ENCODE assay signal across 21 cellular contexts in genomic region chr3:72398781-72399180, GRCh38. TPM values are rescaled to one million over a fixed set of nuclear protein-coding genes. Genes with fewer than 3 reads are reported as not detected.
DNase-seq lines count a peak whose midpoint lies in the region; ATAC-seq, FAIRE-seq and TF ChIP-seq lines count a peak whose summit lies in the region.
"Had no signal": no experiment of that assay in that cellular context is flagged by ENCODE, and none has a peak within 500 bp of the region (broad histone marks: within the 10 kb centered on the region; RNA-seq: fewer than 3 reads in every experiment).

No MANE protein-coding gene starts in this region.

- POLR2A ChIA-PET in K562 (lab: Yijun Ruan, JAX): no interaction called here

- H4K12ac ChIP-seq in trophoblast cell (ENCODE audit: low read depth, low read length): no peak overlapping the region

- in situ Hi-C loops in K562 (cut with MboI) (no loop called here), transverse colon (cut with MboI; ENCODE audit: low pct_ligation_motif_present in 1 of 4, low pct_unique_long_range_greater_than_20kb in 1 of 4, low sequenced_read_pairs in 3 of 4) (no loop called here)

- TF ChIP-seq EP300 in K562 (IDR thresholded peaks at IDR 0.05; ENCODE audit: low read length) (no peak), transverse colon (IDR thresholded peaks at IDR 0.05; ENCODE audit: low read depth) (no peak)

- CTCF ChIA-PET in K562 (lab: Yijun Ruan, JAX; ENCODE audit: low intra/inter-chr PET ratio): no interaction called here

- TF ChIP-seq CTCF in K562 (IDR thresholded peaks at IDR 0.05 in 2 of 3, conservative IDR thresholded peaks at IDR 0.05 in 1 of 3; ENCODE audit: insufficient read depth in 2 of 3, low read depth in 1 of 3, low read length in 3 of 3): no peak
- TF ChIP-seq CTCF in transverse colon (IDR thresholded peaks at IDR 0.05): no peak

- peaks cover 0 to 4% of the 10 kb centered on the region in 2 experiments; a peak in 2 of 5 replicates for H3K4me1 ChIP-seq in K562 (replicated peaks in 1 of 2; ENCODE audit: control insufficient read depth in 2 of 2, insufficient read depth in 2 of 2, low read length in 2 of 2)
- no peaks in the 10 kb centered on the region for H3K4me1 ChIP-seq in trophoblast cell (ENCODE audit: control insufficient read depth in 1 of 2, insufficient read depth in 2 of 2, low read length in 2 of 2)
- H3K4me1 ChIP-seq in transverse colon: peaks cover 0 to 33% (median 4%) of the 10 kb centered on the region in 4 donors

- H3K9ac ChIP-seq in K562 (ENCODE audit: insufficient read depth in 1 of 2, low read depth in 2 of 2, low read length in 2 of 2) (no peak overlapping the region), trophoblast cell (ENCODE audit: low read length) (no peak overlapping the region)
- H3K9ac ChIP-seq: GM23248 had no signal

- H3K9me3 ChIP-seq in K562 (replicated peaks; ENCODE audit: control insufficient read depth, insufficient read depth, low read depth, low read length) (no peaks in the 10 kb centered on the region), trophoblast cell (ENCODE audit: insufficient read depth, low read depth, low read length) (no peaks in the 10 kb centered on the region), transverse colon (no peaks in the 10 kb centered on the region)
- H3K9me3 ChIP-seq: A549 had no signal

- H3K4me2 ChIP-seq in K562 (ENCODE audit: insufficient read depth, low read length): no peak overlapping the region
- no peak overlapping the region for H3K4me2 ChIP-seq in trophoblast cell (ENCODE audit: low read length)
- H3K4me2 ChIP-seq: A549 had no signal

- H4K91ac ChIP-seq in trophoblast cell (ENCODE audit: low read depth, low read length): no peak overlapping the region

- FAIRE-seq in K562 (lab: Jason Lieb, UNC): peak; percentile 48
- FAIRE-seq: A549, G401.6, GM12892, H1 had no signal

- H2BK120ac ChIP-seq in trophoblast cell (ENCODE audit: insufficient read depth, low read length, poor library complexity): no peak overlapping the region

- WGBS in K562 (ENCODE audit: insufficient coverage, low coverage, missing lambda C conversion rate): 55% methylated on average over 3 of the region's 3 CpGs
- no CpG with 5 or more reads among the region's 3 CpGs for WGBS in trophoblast cell (ENCODE audit: extremely low coverage, insufficient coverage, insufficient read length)
- WGBS in transverse colon (ENCODE audit: low coverage in 1 of 2), 2 donors: 70% methylated on average over 3 of the region's 3 CpGs; no CpG with 5 or more reads in 1 of the 2 donors

- intact Hi-C loops in K562 (cut with micrococcal nuclease) (no loop called here), transverse colon (cut with DNase I; ENCODE audit: low total_unique reads) (no loop called here)

- BruUV-seq in K562 (replicated peaks; lab: Mats Ljungman, UMichigan): no TSS peak

- H3K18ac ChIP-seq in trophoblast cell (ENCODE audit: low read length): no peak overlapping the region

- H3K27ac ChIP-seq in K562 (ENCODE audit: extremely low read depth, low read depth, low read length): no peak overlapping the region
- H3K27ac ChIP-seq in trophoblast cell (ENCODE audit: low read depth, low read length): no peak overlapping the region
- H3K27ac ChIP-seq in transverse colon: no peak overlapping the region
- H3K27ac ChIP-seq: A549, GM23248 had no signal

- H3K14ac ChIP-seq in trophoblast cell (ENCODE audit: low read length): no peak overlapping the region

- H3K79me2 ChIP-seq in K562 (ENCODE audit: control insufficient read depth, insufficient read depth, low read length) (peaks cover 99% of the 10 kb centered on the region), trophoblast cell (ENCODE audit: control insufficient read depth, insufficient read depth, low read length, poor library complexity) (peaks cover 11% of the 10 kb centered on the region)

- H4K20me1 ChIP-seq in K562 (replicated peaks; ENCODE audit: control insufficient read depth, insufficient read depth, low read length): peaks cover 50% of the 10 kb centered on the region

- H3K27me3 ChIP-seq in K562 (ENCODE audit: control insufficient read depth in 2 of 2, insufficient read depth in 2 of 2, low read length in 2 of 2) (no peaks in the 10 kb centered on the region), trophoblast cell (ENCODE audit: insufficient read depth, low read length) (no peaks in the 10 kb centered on the region), transverse colon (no peaks in the 10 kb centered on the region)

- H3K4ac ChIP-seq in trophoblast cell (ENCODE audit: low read depth, low read length): peak overlapping the region; percentile 64

- no peak overlapping the region for H2BK12ac ChIP-seq in trophoblast cell (ENCODE audit: low read length)

- peaks cover 8% of the 10 kb centered on the region; the same call in 1 of the 3 replicates for H3K36me3 ChIP-seq in K562 (ENCODE audit: control insufficient read depth, insufficient read depth, low read length)
- no peaks in the 10 kb centered on the region for H3K36me3 ChIP-seq in trophoblast cell (ENCODE audit: control insufficient read depth in 1 of 2, insufficient read depth in 2 of 2, low read length in 2 of 2)
- H3K36me3 ChIP-seq in transverse colon: no peaks in the 10 kb centered on the region

- TF ChIP-seq POLR2A in K562 (conservative IDR thresholded peaks at IDR 0.05): no peak
- no peak for TF ChIP-seq POLR2A in transverse colon (IDR thresholded peaks at IDR 0.05)

- no peak overlapping the region for H2BK5ac ChIP-seq in trophoblast cell (ENCODE audit: low read depth, low read length, poor library complexity)

- H3K4me3 ChIP-seq in K562 (no peak overlapping the region), trophoblast cell (ENCODE audit: low read depth, low read length) (no peak overlapping the region), transverse colon (no peak overlapping the region)
- H3K4me3 ChIP-seq: A549, GM23248 had no signal

- peak; percentile 41 for DNase-seq in NCI-H82 (lab: John Stamatoyannopoulos, UW)
- no peak for DNase-seq in NCI-H82 treated with DMSO at 0.1 percent for 48 hours (lab: John Stamatoyannopoulos, UW; ENCODE audit: unreplicated experiment)
- no peak for DNase-seq in K562 (ENCODE audit: extremely low read depth in 1 of 4, low spot score in 3 of 4)
- no peak for DNase-seq in trophoblast cell
- no peak for DNase-seq in transverse colon
- DNase-seq in AG20443 (ENCODE audit: low spot score): no peak
- DNase-seq: 8988T; ACHN; C1 segment of cervical spinal cord; CD4-positive, CD25-positive, alpha-beta regulatory T cell; CD8-positive, alpha-beta T cell; DMS153; DND-41; GM23248; H7; HCEC 1CT had no signal

- H3K9me1 ChIP-seq in K562 (ENCODE audit: control insufficient read depth, insufficient read depth, low read length): no peaks in the 10 kb centered on the region

- ATAC-seq in K562 (no peak), GM19395 (IDR thresholded peaks at IDR 0.05; ENCODE audit: unreplicated experiment) (no peak)
- ATAC-seq: A549; CD8-positive, alpha-beta T cell had no signal

- no peak overlapping the region for H3K23ac ChIP-seq in trophoblast cell (ENCODE audit: low read length)

- H4K8ac ChIP-seq in trophoblast cell (ENCODE audit: low read depth, low read length): no peak overlapping the region

- no peak for TF ChIP-seq RAD21 in K562 (CRISPR knock-in tag; conservative IDR thresholded peaks at IDR 0.05 in 1 of 2, IDR thresholded peaks at IDR 0.05 in 1 of 2)

- H2AK5ac ChIP-seq in trophoblast cell (ENCODE audit: low read length): no peak overlapping the region

- H2AFZ ChIP-seq in K562 (ENCODE audit: low read depth, low read length): no peak overlapping the region
- H2AFZ ChIP-seq in trophoblast cell (ENCODE audit: insufficient read depth, low read length, poor library complexity): no peak overlapping the region
- H2AFZ ChIP-seq: GM23248 had no signal

- H3K79me1 ChIP-seq in trophoblast cell (ENCODE audit: low read length): no peaks in the 10 kb centered on the region

TF ChIP-seq in K562, 482 proteins besides CTCF, POLR2A, EP300 and RAD21 (continues in another document):
- TF ChIP-seq SAP30 (IDR thresholded peaks at IDR 0.05; ENCODE audit: borderline replicate concordance, insufficient read depth, low read depth, low read length, poor library complexity, severe bottlenecking): no peak
- no peak for TF ChIP-seq ZFP1 (CRISPR knock-in tag; IDR thresholded peaks at IDR 0.05)
- TF ChIP-seq ZNF764 (CRISPR knock-in tag; IDR thresholded peaks at IDR 0.05; ENCODE audit: low read depth): no peak
- no peak for TF ChIP-seq SRSF1 (IDR thresholded peaks at IDR 0.05; ENCODE audit: low read depth, low read length)
- no peak for TF ChIP-seq KAT7 (CRISPR knock-in tag; IDR thresholded peaks at IDR 0.05; ENCODE audit: borderline replicate concordance)
- TF ChIP-seq POLR2H (tag; IDR thresholded peaks at IDR 0.05; ENCODE audit: low read depth): no peak
- no peak for TF ChIP-seq CEBPB (tag; IDR thresholded peaks at IDR 0.05)
- no peak for TF ChIP-seq EGR1 (conservative IDR thresholded peaks at IDR 0.05)
- TF ChIP-seq SETDB1 (IDR thresholded peaks at IDR 0.05; ENCODE audit: low read length): no peak
- TF ChIP-seq CBFA2T2 (conservative IDR thresholded peaks at IDR 0.05): no peak
- no peak for TF ChIP-seq ZKSCAN3 (CRISPR knock-in tag; IDR thresholded peaks at IDR 0.05)
- no peak for TF ChIP-seq SNAPC5 (CRISPR knock-in tag; IDR thresholded peaks at IDR 0.05)

RNA-seq across cellular contexts. Expression of gene RYBP, which starts 47.6 kb away (rescaled TPM):
- 4.0 and 11.2 TPM in 2 replicates for total RNA-seq in K562 (2011; cell fraction: chromatin; rRNA removed; ENCODE audit: low replicate concordance)
- total RNA-seq in K562 (2011; cell fraction: nucleolus; rRNA removed): 2.7 and 3.4 TPM in 2 replicates
- 7.3 and 13.5 TPM in 2 replicates for total RNA-seq in K562 (2011; cell fraction: nucleoplasm; rRNA removed)
- total RNA-seq in K562 (2014; rRNA removed) (4.9 and 6.6 TPM in 2 replicates), K562 (2014; rRNA removed; fragmentation: Illumina TruSeq; extraction: Trizol) (13.4 and 13.8 TPM in 2 replicates), K562 (2015; rRNA removed; fragmentation: Illumina TruSeq; extraction: Trizol) (13.2 and 14.8 TPM in 2 replicates), K562 (2021) (12.6 and 13.5 TPM in 2 replicates), transverse colon (10 to 100 TPM in 2 of 4 donors, 1 to 10 TPM in 2; 3.0 to 13.3 (median 10.0) TPM)
- polyA plus RNA-seq in K562 (2011; rRNA removed) (6.0 and 9.6 TPM in 2 replicates), K562 (2014; fragmentation: Illumina TruSeq; extraction: Trizol) (14.7 and 16.6 TPM in 2 replicates), K562 (2014; fragmentation: Nextera tagmentation; extraction: Ambion mirVana) (1 to 10 TPM; 4.8 to 4.9 TPM), K562 (2014; rRNA removed) (9.0 and 9.1 TPM in 2 replicates)
- polyA plus RNA-seq in K562 (2011; cell fraction: cytosol; rRNA removed): 1.9 and 3.6 TPM in 2 replicates
- 4.8 and 5.3 TPM in 2 replicates for polyA plus RNA-seq in K562 (2011; cell fraction: nucleus; rRNA removed)
- 11.9 and 12.6 TPM in 2 replicates for polyA plus RNA-seq in K562 (2012)
- polyA minus RNA-seq in K562 (2011; rRNA and poly(A)+ RNA removed): 9.1 and 10.5 TPM in 2 replicates
- 3.8 and 5.9 TPM in 2 replicates for polyA minus RNA-seq in K562 (2011; cell fraction: cytosol; rRNA and poly(A)+ RNA removed)
- 4.4 and 7.7 TPM in 2 replicates for polyA minus RNA-seq in K562 (2011; cell fraction: nucleus; rRNA and poly(A)+ RNA removed)
- polyA plus RNA-seq in trophoblast cell (2013): 44.7 and 45.0 TPM in 2 replicates
